ENCODE assay signal across 25 cellular contexts in the genomic region with DNA sequence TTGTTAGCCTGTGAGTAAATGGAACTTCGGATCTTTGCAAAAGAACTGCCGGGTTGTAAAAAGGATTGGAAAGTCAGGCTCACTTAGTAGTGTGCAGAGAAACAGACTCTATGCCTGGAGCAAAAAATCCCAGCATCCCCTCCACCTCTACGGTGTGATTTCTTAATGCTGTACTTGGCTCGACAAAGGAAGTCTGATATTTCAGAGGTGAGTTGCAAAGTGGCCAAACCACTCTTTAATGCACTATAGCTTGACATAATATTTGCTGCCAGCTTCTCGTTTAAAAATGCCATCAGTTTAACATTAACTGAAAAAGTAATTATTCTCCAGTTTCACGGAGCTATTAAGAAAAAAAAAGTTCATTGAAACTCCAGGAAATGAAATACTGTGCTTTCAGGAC.
A peak's percentile ranks its signal among the peaks of the same experiment; 100 is the strongest.
DNase-seq lines count a peak whose midpoint lies in the region; ATAC-seq, FAIRE-seq and TF ChIP-seq lines count a peak whose summit lies in the region.
"Had no signal": no experiment of that assay in that cellular context is flagged by ENCODE, and none has a peak within 500 bp of the region (broad histone marks: within the 10 kb centered on the region; RNA-seq: fewer than 3 reads in every experiment).

No MANE protein-coding gene starts in this region.

- no peak overlapping the region for H3K27ac ChIP-seq in smooth muscle cell (ENCODE audit: low read depth)
- H3K27ac ChIP-seq: tibial nerve had no signal

- no peak overlapping the region for H3K9ac ChIP-seq in smooth muscle cell (ENCODE audit: low read depth)

- ATAC-seq in stimulated activated effector memory CD8-positive, alpha-beta T cell treated with anti-CD3 and anti-CD28 coated beads, Interleukin-12 subunit alpha, Interleukin-12 subunit beta, amount 100 ng/mL, for 72 hours = no peak
- ATAC-seq in HG02884 (IDR thresholded peaks at IDR 0.05; ENCODE audit: unreplicated experiment) (no peak), GM18498 (IDR thresholded peaks at IDR 0.05; ENCODE audit: unreplicated experiment) (no peak)
- ATAC-seq: natural killer cell treated with Interleukin-12 subunit alpha and Interleukin-12 subunit beta and Interleukin-15 and Interleukin-18, amount 100 ng/mL, for 72 hours had no signal

- H3K36me3 ChIP-seq in bronchial epithelial cell (ENCODE audit: control insufficient read depth, insufficient read depth, low read length) = no peaks in the 10 kb centered on the region
- no peaks in the 10 kb centered on the region for H3K36me3 ChIP-seq in kidney epithelial cell (ENCODE audit: control insufficient read depth, insufficient read depth, low read length)
- H3K36me3 ChIP-seq in smooth muscle cell (ENCODE audit: low read depth) = no peaks in the 10 kb centered on the region
- H3K36me3 ChIP-seq: HAP-1, tibial nerve had no signal

- H3K79me2 ChIP-seq in smooth muscle cell (ENCODE audit: low read depth) = no peaks in the 10 kb centered on the region

- no peak overlapping the region for H2AFZ ChIP-seq in smooth muscle cell (ENCODE audit: low read depth)

- H3K9me3 Mint-ChIP-seq in stimulated activated effector memory CD8-positive, alpha-beta T cell treated with anti-CD3 and anti-CD28 coated beads, Interleukin-12 subunit alpha, Interleukin-12 subunit beta, amount 100 ng/mL, for 72 hours = peaks cover 10% of the 10 kb centered on the region

- H3K4me1 Mint-ChIP-seq in stimulated activated effector memory CD8-positive, alpha-beta T cell treated with anti-CD3 and anti-CD28 coated beads, Interleukin-12 subunit alpha, Interleukin-12 subunit beta, amount 100 ng/mL, for 72 hours = no peaks in the 10 kb centered on the region

- no peak overlapping the region for H3K4me3 Mint-ChIP-seq in stimulated activated effector memory CD8-positive, alpha-beta T cell treated with anti-CD3 and anti-CD28 coated beads, Interleukin-12 subunit alpha, Interleukin-12 subunit beta, amount 100 ng/mL, for 72 hours
- H3K4me3 Mint-ChIP-seq: CD4-positive, alpha-beta T cell; natural killer cell treated with Interleukin-12 subunit alpha and Interleukin-12 subunit beta and Interleukin-15 and Interleukin-18, amount 100 ng/mL, for 72 hours had no signal

- no peaks in the 10 kb centered on the region for H3K36me3 Mint-ChIP-seq in stimulated activated effector memory CD8-positive, alpha-beta T cell treated with anti-CD3 and anti-CD28 coated beads, Interleukin-12 subunit alpha, Interleukin-12 subunit beta, amount 100 ng/mL, for 72 hours

- TF ChIP-seq CTCF in bronchial epithelial cell (IDR thresholded peaks at IDR 0.05; ENCODE audit: insufficient read depth, low read length, severe bottlenecking) = no peak
- TF ChIP-seq CTCF in kidney epithelial cell (IDR thresholded peaks at IDR 0.05; ENCODE audit: insufficient read depth, low read length, poor library complexity, severe bottlenecking) = no peak
- no peak for TF ChIP-seq CTCF in smooth muscle cell (IDR thresholded peaks at IDR 0.05; ENCODE audit: borderline replicate concordance, insufficient read depth, poor library complexity, severe bottlenecking)

- no peak overlapping the region for H3K27ac Mint-ChIP-seq in stimulated activated effector memory CD8-positive, alpha-beta T cell treated with anti-CD3 and anti-CD28 coated beads, Interleukin-12 subunit alpha, Interleukin-12 subunit beta, amount 100 ng/mL, for 72 hours
- H3K27ac Mint-ChIP-seq: CD4-positive, alpha-beta T cell; natural killer cell treated with Interleukin-12 subunit alpha and Interleukin-12 subunit beta and Interleukin-15 and Interleukin-18, amount 100 ng/mL, for 72 hours had no signal

- H3K4me3 ChIP-seq in bronchial epithelial cell (ENCODE audit: low read depth, low read length) (no peak overlapping the region), kidney epithelial cell (ENCODE audit: low read depth, low read length) (no peak overlapping the region), smooth muscle cell (no peak overlapping the region)
- H3K4me3 ChIP-seq: HAP-1, tibial nerve had no signal

- DNase-seq in LHCN-M2 (ENCODE audit: low read depth) (peak; percentile 10), bronchial epithelial cell (ENCODE audit: low read depth) (peak; percentile 54), kidney epithelial cell (ENCODE audit: low read depth) (peak; percentile 35), smooth muscle cell (lab: John Stamatoyannopoulos, UW; ENCODE audit: unreplicated experiment) (no peak), NCI-H1417 (lab: John Stamatoyannopoulos, UW) (no peak)
- DNase-seq in stimulated activated effector memory CD8-positive, alpha-beta T cell treated with anti-CD3 and anti-CD28 coated beads, Interleukin-12 subunit alpha, Interleukin-12 subunit beta, amount 100 ng/mL, for 72 hours (ENCODE audit: low spot score in 2 of 2) = no peak
- DNase-seq: activated naive CD4-positive, alpha-beta T cell treated with anti-CD3 and anti-CD28 coated beads, Interleukin-2, amount 50 U/mL, for 16 hours; activated T-cell treated with anti-CD3 and anti-CD28 coated beads, Interleukin-2, amount 50 U/mL, for 48 hours; CD4-positive, alpha-beta T cell; DMS53; NCI-H1436; NCI-H2171 treated with DMSO at 0.1 percent for 48 hours; NCI-H526 treated with DMSO at 0.1 percent for 48 hours; posterior cingulate gyrus; stimulated activated CD4-positive, alpha-beta T cell treated with anti-CD3 and anti-CD28 coated beads, Interleukin-2, amount 100 ng/mL, for 24 hours; stimulated activated naive CD4-positive, alpha-beta T cell treated with Interleukin-2 at 50 U/mL for 16 hours had no signal

- no peaks in the 10 kb centered on the region for H3F3A ChIP-seq in smooth muscle cell (ENCODE audit: low read depth)

- peak overlapping the region; percentile 4 for H3K4me2 ChIP-seq in smooth muscle cell

- no peaks in the 10 kb centered on the region for H3K9me3 ChIP-seq in smooth muscle cell (replicated peaks; ENCODE audit: low read depth)
- H3K9me3 ChIP-seq: HAP-1, tibial nerve had no signal

- no peaks in the 10 kb centered on the region for H3K27me3 ChIP-seq in bronchial epithelial cell (ENCODE audit: control insufficient read depth, insufficient read depth, low read length)
- no peaks in the 10 kb centered on the region for H3K27me3 ChIP-seq in kidney epithelial cell (ENCODE audit: control insufficient read depth, insufficient read depth, low read length)
- no peaks in the 10 kb centered on the region for H3K27me3 ChIP-seq in smooth muscle cell (ENCODE audit: low read depth)
- H3K27me3 ChIP-seq: tibial nerve had no signal

- H3K4me1 ChIP-seq in smooth muscle cell (ENCODE audit: low read depth) = no peaks in the 10 kb centered on the region
- H3K4me1 ChIP-seq: HAP-1, tibial nerve had no signal

- WGBS in smooth muscle cell (ENCODE audit: low lambda C conversion rate) = 69% methylated on average over 6 of the region's 6 CpGs

- H4K20me1 ChIP-seq in smooth muscle cell (ENCODE audit: low read depth) = no peaks in the 10 kb centered on the region

- FAIRE-seq in bronchial epithelial cell (lab: Jason Lieb, UNC) = no peak
- FAIRE-seq: colon, endometrium, GM12892, TTC549 had no signal

Comparison
In these comparisons a context has a peak if more than half of its experiments do, and no peak if none do; other contexts are left out.
1. DNase-seq: peak in LHCN-M2 (single experiment), bronchial epithelial cell (single experiment) and kidney epithelial cell (single experiment); none in smooth muscle cell (single experiment), stimulated activated effector memory CD8-positive, alpha-beta T cell treated with anti-CD3 and anti-CD28 coated beads, Interleukin-12 subunit alpha, Interleukin-12 subunit beta, amount 100 ng/mL, for 72 hours (0 of 2) and NCI-H1417 (0 of 3).